ENCODE assay signal across 18 cellular contexts in the genomic region with DNA sequence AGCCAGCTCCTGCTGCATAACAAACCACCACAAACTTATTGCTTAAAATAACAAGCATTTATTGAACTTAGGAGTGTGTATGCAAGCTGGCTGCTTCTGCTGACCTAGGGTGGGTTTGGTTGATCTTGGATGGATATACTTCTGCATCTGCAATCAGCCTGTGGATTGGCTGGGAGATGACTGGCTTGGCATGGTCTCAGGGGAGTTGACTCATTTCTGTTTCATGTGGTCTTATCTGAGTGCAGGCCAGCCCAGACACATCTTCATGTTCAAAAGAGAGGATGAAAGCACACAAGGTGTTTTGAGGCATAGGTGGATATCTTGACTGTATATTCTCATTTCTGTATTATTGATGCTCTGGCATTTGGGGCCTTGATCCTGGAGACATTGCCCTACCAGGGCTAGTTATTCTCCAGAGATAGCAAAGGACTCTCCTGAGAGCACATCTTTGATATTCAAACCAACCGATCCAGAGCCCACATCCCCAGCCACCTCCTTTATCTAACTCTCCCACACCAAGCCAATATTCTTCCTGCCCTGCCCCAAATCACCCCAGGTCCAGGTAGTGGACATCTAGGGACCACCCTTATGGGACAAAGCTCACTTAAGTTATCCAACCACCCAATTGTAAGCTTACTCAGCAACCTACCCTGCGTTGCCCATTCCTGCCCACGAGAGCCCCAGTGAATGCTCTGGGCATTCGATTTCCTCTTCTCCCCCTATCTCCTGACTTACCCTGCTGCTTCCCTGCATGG.
DNase-seq lines count a peak whose midpoint lies in the region; ATAC-seq and TF ChIP-seq lines count a peak whose summit lies in the region.
"Had no signal": no experiment of that assay in that cellular context is flagged by ENCODE, and none has a peak within 500 bp of the region (broad histone marks: within the 10 kb centered on the region; RNA-seq: fewer than 3 reads in every experiment).

No MANE protein-coding gene starts in this region.

- WGBS in stomach, 5 donors = 50 to 75% (median 68%) methylated on average over 3 to 4 of the region's 4 CpGs
- 48 to 67% (median 55%) methylated on average over 3 to 4 of the region's 4 CpGs for WGBS in heart left ventricle, 4 donors

- H3K4me3 Mint-ChIP-seq in activated CD4-positive, alpha-beta T cell treated with anti-CD3 and anti-CD28 coated beads, Interleukin-2, amount 10 ng/mL, durations not matched to agents 7 days and 5 days = no peak overlapping the region
- H3K4me3 Mint-ChIP-seq: activated naive CD4-positive, alpha-beta T cell treated with anti-CD3 and anti-CD28 coated beads, Interleukin-2, amount 50 U/mL, for 24 hours; H9; immature natural killer cell; neural crest cell had no signal

- H3K27me3 ChIP-seq in foreskin keratinocyte = no peaks in the 10 kb centered on the region
- peaks cover 0 to 54% (median 0%) of the 10 kb centered on the region in 3 donors for H3K27me3 ChIP-seq in stomach
- peaks cover 0 to 34% (median 7%) of the 10 kb centered on the region in 9 donors for H3K27me3 ChIP-seq in heart left ventricle
- H3K27me3 ChIP-seq: BLaER1, hepatocyte had no signal

- H3K9me3 Mint-ChIP-seq in activated CD4-positive, alpha-beta T cell treated with anti-CD3 and anti-CD28 coated beads, Interleukin-2, amount 10 ng/mL, durations not matched to agents 7 days and 5 days = no peaks in the 10 kb centered on the region
- H3K9me3 Mint-ChIP-seq: activated naive CD4-positive, alpha-beta T cell treated with anti-CD3 and anti-CD28 coated beads, Interleukin-2, amount 50 U/mL, for 24 hours; H9; immature natural killer cell had no signal

- CTCF ChIA-PET in activated CD4-positive, alpha-beta T cell treated with anti-CD3 and anti-CD28 coated beads, Interleukin-2, amount 10 ng/mL, durations not matched to agents 7 days and 5 days (lab: Charles Lee) = no interaction called here

- H3K27ac ChIP-seq in foreskin keratinocyte (no peak overlapping the region), stomach (no peak overlapping the region), heart left ventricle (no peak overlapping the region)
- H3K27ac ChIP-seq: BLaER1, hepatocyte had no signal

- H3K4me3 ChIP-seq in stomach (no peak overlapping the region), heart left ventricle (no peak overlapping the region)
- H3K4me3 ChIP-seq: BLaER1, hepatocyte had no signal

- peaks cover 5% of the 10 kb centered on the region for H3K4me1 ChIP-seq in foreskin keratinocyte
- no peaks in the 10 kb centered on the region for H3K4me1 ChIP-seq in stomach
- no peaks in the 10 kb centered on the region for H3K4me1 ChIP-seq in heart left ventricle

- H3K4me1 Mint-ChIP-seq in activated CD4-positive, alpha-beta T cell treated with anti-CD3 and anti-CD28 coated beads, Interleukin-2, amount 10 ng/mL, durations not matched to agents 7 days and 5 days = no peaks in the 10 kb centered on the region
- H3K4me1 Mint-ChIP-seq: activated naive CD4-positive, alpha-beta T cell treated with anti-CD3 and anti-CD28 coated beads, Interleukin-2, amount 50 U/mL, for 24 hours; immature natural killer cell; neural crest cell had no signal

- H3K36me3 ChIP-seq in stomach (no peaks in the 10 kb centered on the region), heart left ventricle (no peaks in the 10 kb centered on the region)
- H3K36me3 ChIP-seq: BLaER1 had no signal

- H3K9me3 ChIP-seq in stomach (no peaks in the 10 kb centered on the region), heart left ventricle (no peaks in the 10 kb centered on the region)

- peak; percentile 60 for ATAC-seq in foreskin keratinocyte
- ATAC-seq in HG03469 (IDR thresholded peaks at IDR 0.05; ENCODE audit: unreplicated experiment) = no peak
- ATAC-seq in heart left ventricle = no peak

- DNase-seq in Daoy (ENCODE audit: low read depth) = peak; percentile 63
- peak; percentile 51 for DNase-seq in M059J (ENCODE audit: low read depth)
- peak; percentile 20 for DNase-seq in astrocyte of the hippocampus (ENCODE audit: low read depth, low spot score)
- peak; percentile 67 to 82 for DNase-seq in foreskin keratinocyte
- no peak for DNase-seq in stomach
- no peak for DNase-seq in heart left ventricle
- DNase-seq in activated CD4-positive, alpha-beta T cell treated with anti-CD3 and anti-CD28 coated beads, Interleukin-2, amount 10 ng/mL, durations not matched to agents 7 days and 5 days = no peak
- DNase-seq: aorta, H9, immature natural killer cell, NCI-H1694 treated with DMSO at 0.1 percent for 48 hours, NCI-H2171 treated with DMSO at 0.1 percent for 48 hours, NCI-H69 had no signal

- TF ChIP-seq POLR2A in stomach (IDR thresholded peaks at IDR 0.05) (no peak), heart left ventricle (IDR thresholded peaks at IDR 0.05) (no peak)

- TF ChIP-seq CTCF in foreskin keratinocyte (conservative IDR thresholded peaks at IDR 0.05) (no peak), stomach (IDR thresholded peaks at IDR 0.05) (no peak), heart left ventricle (IDR thresholded peaks at IDR 0.05) (no peak)

- intact Hi-C loops in stomach (cut with DNase I; ENCODE audit: low total_unique reads) (no loop called here), heart left ventricle (cut with DNase I) (no loop called here)

- POLR2A ChIA-PET in activated CD4-positive, alpha-beta T cell treated with anti-CD3 and anti-CD28 coated beads, Interleukin-2, amount 10 ng/mL, durations not matched to agents 7 days and 5 days (lab: Charles Lee) = no interaction called here

- H3K36me3 Mint-ChIP-seq in activated CD4-positive, alpha-beta T cell treated with anti-CD3 and anti-CD28 coated beads, Interleukin-2, amount 10 ng/mL, durations not matched to agents 7 days and 5 days (ENCODE audit: low read depth) = no peaks in the 10 kb centered on the region
- H3K36me3 Mint-ChIP-seq: activated naive CD4-positive, alpha-beta T cell treated with anti-CD3 and anti-CD28 coated beads, Interleukin-2, amount 50 U/mL, for 24 hours; immature natural killer cell had no signal

- TF ChIP-seq EP300 in stomach (IDR thresholded peaks at IDR 0.05) = no peak

- H3K27ac Mint-ChIP-seq in activated CD4-positive, alpha-beta T cell treated with anti-CD3 and anti-CD28 coated beads, Interleukin-2, amount 10 ng/mL, durations not matched to agents 7 days and 5 days = no peak overlapping the region
- H3K27ac Mint-ChIP-seq: activated naive CD4-positive, alpha-beta T cell treated with anti-CD3 and anti-CD28 coated beads, Interleukin-2, amount 50 U/mL, for 24 hours; H9; immature natural killer cell had no signal

- peaks cover 5% of the 10 kb centered on the region for H3K27me3 Mint-ChIP-seq in activated CD4-positive, alpha-beta T cell treated with anti-CD3 and anti-CD28 coated beads, Interleukin-2, amount 10 ng/mL, durations not matched to agents 7 days and 5 days

Comparison
In these comparisons a context has a peak if more than half of its experiments do, and no peak if none do; other contexts are left out.
1. DNase-seq: peak in Daoy (single experiment), M059J (single experiment), astrocyte of the hippocampus (single experiment) and foreskin keratinocyte (2 of 2); none in stomach (single experiment), heart left ventricle (0 of 5) and activated CD4-positive, alpha-beta T cell treated with anti-CD3 and anti-CD28 coated beads, Interleukin-2, amount 10 ng/mL, durations not matched to agents 7 days and 5 days (single experiment).